In the genomic region with DNA sequence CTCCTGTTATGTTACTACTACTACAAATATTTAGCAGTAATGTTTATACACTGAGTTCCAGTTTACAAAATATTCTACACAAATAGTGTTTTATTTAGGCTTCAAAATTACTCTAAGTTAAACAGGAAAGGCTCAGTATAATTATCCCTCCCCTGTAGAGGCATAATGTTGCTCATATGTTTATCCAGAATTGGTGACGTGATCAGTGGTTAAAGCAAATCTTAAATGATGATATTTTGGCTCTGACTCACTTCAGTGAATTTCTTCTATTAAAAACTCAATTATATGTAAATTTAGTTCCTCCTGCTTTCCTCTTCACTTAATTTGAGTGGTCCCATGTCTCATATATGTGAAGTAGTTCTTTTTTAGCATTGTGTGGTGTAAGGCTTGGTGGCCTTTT, we compare ENCODE assay signal across 17 cellular contexts.
DNase-seq lines count a peak whose midpoint lies in the region; ATAC-seq and TF ChIP-seq lines count a peak whose summit lies in the region.
"Had no signal": no experiment of that assay in that cellular context is flagged by ENCODE, and none has a peak within 500 bp of the region (broad histone marks: within the 10 kb centered on the region; RNA-seq: fewer than 3 reads in every experiment).

No MANE protein-coding gene starts in this region.

- no TSS peak for BruUV-seq in IMR-90 (replicated peaks; lab: Mats Ljungman, UMichigan)

- H3K36me3 Mint-ChIP-seq in progenitor cell of endocrine pancreas (ENCODE audit: insufficient read depth) = no peaks in the 10 kb centered on the region
- H3K36me3 Mint-ChIP-seq: CD14-positive monocyte, IgD-negative memory B cell had no signal

- peak overlapping the region; percentile 75 for H4K91ac ChIP-seq in IMR-90 (ENCODE audit: insufficient read depth, low read depth, low read length)

- H4K20me1 ChIP-seq in IMR-90 (ENCODE audit: insufficient read depth, low read length) = no peaks in the 10 kb centered on the region

- H3K4me3 ChIP-seq in AG04450 (ENCODE audit: low read depth, low read length) = no peak overlapping the region
- H3K4me3 ChIP-seq in IMR-90 (ENCODE audit: insufficient read depth, low read depth, low read length) = no peak overlapping the region
- H3K4me3 ChIP-seq: GM23248, PC-9 had no signal

- dilution Hi-C loops in IMR-90 (cut with HindIII; ENCODE audit: low sequenced_read_pairs, unreplicated experiment) = no loop called here

- H2AK5ac ChIP-seq in IMR-90 (ENCODE audit: low read depth, low read length) = peak overlapping the region; percentile 46; the same call in 1 of the 2 replicates

- peak overlapping the region; percentile 77 for H2BK5ac ChIP-seq in IMR-90 (ENCODE audit: low read depth, low read length, poor library complexity, severe bottlenecking)

- TF ChIP-seq POLR2A in IMR-90 (IDR thresholded peaks at IDR 0.05; ENCODE audit: low read depth, low read length) = no peak

- ATAC-seq in IMR-90 (ENCODE audit: low read depth) (peak; percentile 97), GM21717 (IDR thresholded peaks at IDR 0.05; ENCODE audit: unreplicated experiment) (no peak), GM18868 (IDR thresholded peaks at IDR 0.05; ENCODE audit: unreplicated experiment) (no peak)

- no peak for TF ChIP-seq CTCF in AG04450 (IDR thresholded peaks at IDR 0.05; ENCODE audit: low read depth, low read length)
- no peak for TF ChIP-seq CTCF in IMR-90 (conservative IDR thresholded peaks at IDR 0.05; ENCODE audit: low read depth, low read length)
- no peak for TF ChIP-seq CTCF in progenitor cell of endocrine pancreas (IDR thresholded peaks at IDR 0.05; ENCODE audit: unreplicated experiment)

- no peaks in the 10 kb centered on the region for H3K79me1 ChIP-seq in IMR-90 (ENCODE audit: low read depth in 1 of 2, low read length in 2 of 2)

- H3K4me3 Mint-ChIP-seq in progenitor cell of endocrine pancreas (ENCODE audit: low read depth) = no peak overlapping the region
- H3K4me3 Mint-ChIP-seq: CD14-positive monocyte had no signal

- H3K27me3 ChIP-seq in AG04450 (ENCODE audit: control insufficient read depth, insufficient read depth, low read length) = no peaks in the 10 kb centered on the region
- no peaks in the 10 kb centered on the region for H3K27me3 ChIP-seq in IMR-90 (ENCODE audit: control insufficient read depth, insufficient read depth, low read length)

- no peaks in the 10 kb centered on the region for H3K27me3 Mint-ChIP-seq in progenitor cell of endocrine pancreas
- H3K27me3 Mint-ChIP-seq: IgD-negative memory B cell had no signal

- H3K4ac ChIP-seq in IMR-90 (ENCODE audit: low read depth, low read length) = peak overlapping the region; percentile 91

- H2AFZ ChIP-seq in IMR-90 (replicated peaks; ENCODE audit: low read length, poor library complexity) = no peak overlapping the region
- H2AFZ ChIP-seq: GM23248, PC-9 had no signal

- DNase-seq in AG04450 (ENCODE audit: low read depth, low spot score) (peak; percentile 67), IMR-90 (peak; percentile 88), amniotic stem cell (lab: John Stamatoyannopoulos, UW) (peak; percentile 34), fibroblast of gingiva (ENCODE audit: low read depth) (peak; percentile 2), posterior vena cava (ENCODE audit: low spot score) (no peak), progenitor cell of endocrine pancreas (ENCODE audit: low spot score, unreplicated experiment) (no peak)
- DNase-seq: Caco-2; GM23248; NCI-H1436; NCI-H2107; NCI-H446; NK-92 treated with Interleukin-12 subunit alpha and Interleukin-12 subunit beta, amount 100 ng/mL, for 24 hours; PC-9 had no signal

- in situ Hi-C loops in IMR-90 (cut with MboI; ENCODE audit: low sequenced_read_pairs) = no loop called here

- no peak overlapping the region for H2AK9ac ChIP-seq in IMR-90 (replicated peaks; ENCODE audit: low read depth, low read length, poor library complexity)

- H3K18ac ChIP-seq in IMR-90 (ENCODE audit: low read depth, low read length) = peak overlapping the region; percentile 97

- H3K9me1 ChIP-seq in IMR-90 (ENCODE audit: insufficient read depth, low read length) = 0 out of 2 replicates have a peak, but pooled peaks cover 2% of the 10 kb centered on the region

- H3K14ac ChIP-seq in IMR-90 (replicated peaks; ENCODE audit: low read depth, low read length) = peak overlapping the region; percentile 66

- no peaks in the 10 kb centered on the region for H3K9me3 ChIP-seq in AG04450 (ENCODE audit: control insufficient read depth, insufficient read depth, low read length)
- no peaks in the 10 kb centered on the region for H3K9me3 ChIP-seq in IMR-90 (ENCODE audit: control insufficient read depth, insufficient read depth, low read length)
- H3K9me3 ChIP-seq: Caco-2 had no signal

- 0 out of 2 replicates have a peak overlapping the region, but pooled peaks have one; percentile 20 for H3K56ac ChIP-seq in IMR-90 (ENCODE audit: extremely low read depth, insufficient read depth, low read length)

- no peak overlapping the region for H3K27ac ChIP-seq in AG04450 (ENCODE audit: low read depth, low read length)
- H3K27ac ChIP-seq in IMR-90 (ENCODE audit: insufficient read depth, low read length) = peak overlapping the region; percentile 60; the same call in 1 of the 2 replicates
- H3K27ac ChIP-seq: GM23248, PC-9 had no signal

- H3K4me1 ChIP-seq in IMR-90 (ENCODE audit: control insufficient read depth, insufficient read depth, low read length) = peaks cover 4% of the 10 kb centered on the region
- H3K4me1 ChIP-seq: Caco-2 had no signal

- no peaks in the 10 kb centered on the region for H3K36me3 ChIP-seq in IMR-90 (ENCODE audit: control insufficient read depth, insufficient read depth, low read length)

- no peaks in the 10 kb centered on the region for H3K4me1 Mint-ChIP-seq in progenitor cell of endocrine pancreas (ENCODE audit: low read depth)
- H3K4me1 Mint-ChIP-seq: CD14-positive monocyte, IgD-negative memory B cell had no signal

- H3K9ac ChIP-seq in IMR-90 (ENCODE audit: low read depth, low read length) = no peak overlapping the region
- H3K9ac ChIP-seq: GM23248 had no signal

- POLR2A ChIA-PET in AG04450 (lab: Yijun Ruan, JAX) = no interaction called here
- POLR2A ChIA-PET in IMR-90 (lab: Charles Lee; ENCODE audit: unreplicated experiment) = no interaction called here

- H3K27ac Mint-ChIP-seq in progenitor cell of endocrine pancreas = no peak overlapping the region
- H3K27ac Mint-ChIP-seq: CD14-positive monocyte had no signal

- H3K23ac ChIP-seq in IMR-90 (ENCODE audit: low read depth, low read length) = peak overlapping the region; percentile 82

- CTCF ChIA-PET in AG04450 (lab: Charles Lee) = no interaction called here
- CTCF ChIA-PET in IMR-90 (lab: Yijun Ruan, JAX) = no interaction called here

- H2BK15ac ChIP-seq in IMR-90 (ENCODE audit: low read depth, low read length) = peak overlapping the region; percentile 67; the same call in 2 of the 3 replicates

- H4K8ac ChIP-seq in IMR-90 (ENCODE audit: low read depth in 2 of 2, low read length in 2 of 2) = peak overlapping the region; percentile 31 to 81; a peak in 1 of 4 replicates

- H2BK20ac ChIP-seq in IMR-90 (ENCODE audit: low read depth, low read length) = peak overlapping the region; percentile 95

- H3K4me2 ChIP-seq in IMR-90 (ENCODE audit: low read depth, low read length) = no peak overlapping the region
- H3K4me2 ChIP-seq: PC-9 had no signal

- peak overlapping the region; percentile 97 for H2BK120ac ChIP-seq in IMR-90 (ENCODE audit: low read depth, low read length)

- H3K9me3 Mint-ChIP-seq in progenitor cell of endocrine pancreas (ENCODE audit: low read depth) = no peaks in the 10 kb centered on the region

- no peak for TF ChIP-seq RAD21 in IMR-90 (IDR thresholded peaks at IDR 0.05; ENCODE audit: low read length)

- WGBS in IMR-90 (ENCODE audit: extremely low coverage in 2 of 2, insufficient read length in 1 of 2), 2 experiments = no CpG with 5 or more reads among the region's 1 CpG

- no peak overlapping the region for H4K5ac ChIP-seq in IMR-90 (ENCODE audit: low read depth, low read length)

- intact Hi-C loops in IMR-90 (cut with micrococcal nuclease) (no loop called here), posterior vena cava (cut with DNase I) (no loop called here)

TF ChIP-seq in IMR-90, 13 proteins besides CTCF, POLR2A, EP300 and RAD21:
- TF ChIP-seq NFE2L2 (IDR thresholded peaks at IDR 0.05; ENCODE audit: low read depth, low read length) = no peak
- 0 out of 2 replicates have a peak, but pooled peaks have one; percentile 2 for TF ChIP-seq CEBPB (IDR thresholded peaks at IDR 0.05; ENCODE audit: low read depth, low read length)
- TF ChIP-seq FOS (IDR thresholded peaks at IDR 0.05; ENCODE audit: low read depth, low read length) = peak; percentile 54; the same call in 1 of the 2 replicates

Comparison
In these comparisons a context has a peak if more than half of its experiments do, and no peak if none do; other contexts are left out.
1. DNase-seq: peak in AG04450 (single experiment), IMR-90 (single experiment), amniotic stem cell (single experiment) and fibroblast of gingiva (single experiment); none in posterior vena cava (single experiment) and progenitor cell of endocrine pancreas (single experiment).